ENCODE assay signal across 3 cellular contexts in the genomic region with DNA sequence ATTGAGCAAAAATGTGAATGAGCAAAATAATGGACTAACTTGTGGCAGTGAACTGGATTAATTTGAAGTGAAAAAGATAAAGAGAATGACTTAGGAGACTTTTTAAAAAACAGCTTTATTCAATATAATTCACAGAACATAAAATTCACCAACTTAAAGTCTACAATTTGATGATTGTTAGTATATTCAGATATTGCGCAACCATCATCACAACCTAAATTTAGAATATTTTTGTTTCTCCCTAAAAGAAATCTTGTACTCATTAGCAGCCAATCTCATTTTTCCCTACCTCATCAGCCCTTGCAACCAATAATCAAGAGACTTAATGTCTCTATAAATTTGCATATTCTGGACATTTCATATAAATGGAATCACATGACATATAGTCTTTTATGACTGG.
A peak's percentile ranks its signal among the peaks of the same experiment; 100 is the strongest.
TF ChIP-seq lines count a peak whose summit lies in the region.

No MANE protein-coding gene starts in this region.

TF ChIP-seq in HepG2, 621 proteins besides CTCF, POLR2A, EP300 and RAD21 (continues in another document):
- no peak for TF ChIP-seq NFE2 (CRISPR knock-in tag; IDR thresholded peaks at IDR 0.05)
- no peak for TF ChIP-seq ZNF816 (CRISPR knock-in tag; IDR thresholded peaks at IDR 0.05; ENCODE audit: borderline replicate concordance)
- no peak for TF ChIP-seq ZNF317 (CRISPR knock-in tag; IDR thresholded peaks at IDR 0.05)
- no peak for TF ChIP-seq ZNF44 (CRISPR knock-in tag; IDR thresholded peaks at IDR 0.05)
- TF ChIP-seq, protein P1, sequence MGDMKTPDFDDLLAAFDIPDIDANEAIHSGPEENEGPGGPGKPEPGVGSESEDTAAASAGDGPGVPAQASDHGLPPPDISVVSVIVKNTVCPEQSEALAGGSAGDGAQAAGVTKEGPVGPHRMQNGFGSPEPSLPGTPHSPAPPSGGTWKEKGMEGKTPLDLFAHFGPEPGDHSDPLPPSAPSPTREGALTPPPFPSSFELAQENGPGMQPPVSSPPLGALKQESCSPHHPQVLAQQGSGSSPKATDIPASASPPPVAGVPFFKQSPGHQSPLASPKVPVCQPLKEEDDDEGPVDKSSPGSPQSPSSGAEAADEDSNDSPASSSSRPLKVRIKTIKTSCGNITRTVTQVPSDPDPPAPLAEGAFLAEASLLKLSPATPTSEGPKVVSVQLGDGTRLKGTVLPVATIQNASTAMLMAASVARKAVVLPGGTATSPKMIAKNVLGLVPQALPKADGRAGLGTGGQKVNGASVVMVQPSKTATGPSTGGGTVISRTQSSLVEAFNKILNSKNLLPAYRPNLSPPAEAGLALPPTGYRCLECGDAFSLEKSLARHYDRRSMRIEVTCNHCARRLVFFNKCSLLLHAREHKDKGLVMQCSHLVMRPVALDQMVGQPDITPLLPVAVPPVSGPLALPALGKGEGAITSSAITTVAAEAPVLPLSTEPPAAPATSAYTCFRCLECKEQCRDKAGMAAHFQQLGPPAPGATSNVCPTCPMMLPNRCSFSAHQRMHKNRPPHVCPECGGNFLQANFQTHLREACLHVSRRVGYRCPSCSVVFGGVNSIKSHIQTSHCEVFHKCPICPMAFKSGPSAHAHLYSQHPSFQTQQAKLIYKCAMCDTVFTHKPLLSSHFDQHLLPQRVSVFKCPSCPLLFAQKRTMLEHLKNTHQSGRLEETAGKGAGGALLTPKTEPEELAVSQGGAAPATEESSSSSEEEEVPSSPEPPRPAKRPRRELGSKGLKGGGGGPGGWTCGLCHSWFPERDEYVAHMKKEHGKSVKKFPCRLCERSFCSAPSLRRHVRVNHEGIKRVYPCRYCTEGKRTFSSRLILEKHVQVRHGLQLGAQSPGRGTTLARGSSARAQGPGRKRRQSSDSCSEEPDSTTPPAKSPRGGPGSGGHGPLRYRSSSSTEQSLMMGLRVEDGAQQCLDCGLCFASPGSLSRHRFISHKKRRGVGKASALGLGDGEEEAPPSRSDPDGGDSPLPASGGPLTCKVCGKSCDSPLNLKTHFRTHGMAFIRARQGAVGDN (CRISPR knock-in tag; IDR thresholded peaks at IDR 0.05) = no peak
- no peak for TF ChIP-seq CHD2 (IDR thresholded peaks at IDR 0.05; ENCODE audit: low read depth, low read length)
- TF ChIP-seq CEBPZ (IDR thresholded peaks at IDR 0.05; ENCODE audit: low read length) = no peak
- TF ChIP-seq ZNF672 (CRISPR knock-in tag; IDR thresholded peaks at IDR 0.05) = no peak

TF ChIP-seq in IMR-90, 13 proteins besides CTCF, POLR2A, EP300 and RAD21:
- TF ChIP-seq SMC3 (IDR thresholded peaks at IDR 0.05; ENCODE audit: low read depth, low read length) = no peak
- TF ChIP-seq CEBPB (IDR thresholded peaks at IDR 0.05; ENCODE audit: low read depth, low read length) = peak; percentile 95
TF ChIP-seq in IMR-90: peak in this region for 1.

TF ChIP-seq in H1, 55 proteins besides CTCF, POLR2A, EP300 and RAD21:
- TF ChIP-seq CTBP2 (IDR thresholded peaks at IDR 0.05; ENCODE audit: borderline replicate concordance, insufficient read depth, insufficient read length, low read length) (no peak), CEBPB (IDR thresholded peaks at IDR 0.05; ENCODE audit: low read depth, low read length) (peak; percentile 98)
